ENCODE assay signal across 27 cellular contexts in the genomic region with DNA sequence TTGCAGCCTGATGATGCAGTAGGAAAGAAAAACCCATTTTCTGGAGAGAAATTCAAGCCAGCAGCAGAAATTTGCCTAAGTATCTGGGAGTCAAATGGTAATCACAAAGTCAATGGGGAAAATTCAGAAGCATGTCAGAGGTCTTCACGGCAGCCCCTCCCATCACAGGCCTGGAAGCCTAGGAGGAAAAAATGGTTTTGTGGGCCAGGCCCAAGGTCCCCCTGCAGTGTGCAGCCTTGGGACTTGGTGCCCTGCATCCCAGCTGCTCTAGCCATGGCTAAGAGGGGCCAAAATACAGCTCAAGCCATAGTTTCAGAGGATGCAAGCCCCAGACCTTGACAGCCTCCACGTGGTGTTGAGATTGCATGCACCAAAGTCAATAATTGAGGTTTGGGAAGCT.
"Had no signal": no experiment of that assay in that cellular context is flagged by ENCODE, and none has a peak within 500 bp of the region (broad histone marks: within the 10 kb centered on the region; RNA-seq: fewer than 3 reads in every experiment).

No MANE protein-coding gene starts in this region.

- H3K4me1 ChIP-seq: stomach, suprapubic skin, testis, thyroid gland, tibial artery, tibial nerve, upper lobe of left lung, upper lobe of right lung, uterus, vagina had no signal

- H3K27ac ChIP-seq: stomach, suprapubic skin, testis, thoracic aorta, thyroid gland, tibial artery, tibial nerve, transverse colon, upper lobe of left lung, upper lobe of right lung, uterus, vagina had no signal

- FAIRE-seq: urothelium cell line had no signal

- DNase-seq: stimulated activated CD4-positive, alpha-beta T cell treated with anti-CD3 and anti-CD28 coated beads, Interleukin-2, amount 100 ng/mL, for 48 hours; stimulated activated CD4-positive, alpha-beta T cell treated with anti-CD3 and anti-CD28 coated beads, Interleukin-4, amount 100 ng/mL, for 1 hour; stimulated activated CD4-positive, alpha-beta T cell treated with anti-CD3 and anti-CD28 coated beads, Interleukin-4, amount 100 ng/mL, for 24 hours; stimulated activated CD4-positive, alpha-beta T cell treated with anti-CD3 and anti-CD28 coated beads, Interleukin-4, amount 100 ng/mL, for 4 hours; stimulated activated CD8-positive, alpha-beta memory T cell treated with anti-CD3 and anti-CD28 coated beads, Interleukin-4, amount 100 ng/mL, for 48 hours; stimulated activated naive B cell treated with anti-CD40 and anti-IgM and Interleukin-4, amounts not matched to agents 10 μg/mL and 1 μg/mL and 100 μg/mL, for 72 hours; stimulated activated naive CD4-positive, alpha-beta T cell; stimulated activated naive CD4-positive, alpha-beta T cell treated with Interleukin-2 at 50 U/mL for 16 hours; stimulated activated naive CD8-positive, alpha-beta T cell treated with anti-CD3 and anti-CD28 coated beads, Interleukin-15, amount 100 ng/mL, for 72 hours; stimulated activated naive CD8-positive, alpha-beta T cell treated with anti-CD3 and anti-CD28 coated beads, Interleukin-15, Interleukin-2, amounts not matched to agents 100 U/mL and 50 U/mL, for 24 hours; stomach; substantia nigra; testis; thyroid gland; tibial artery; transverse colon; trophoblast cell; upper lobe of left lung; upper lobe of right lung; uterus had no signal

- H3K4me3 ChIP-seq: stomach, suprapubic skin, testis, thoracic aorta, thyroid gland, tibial artery, tibial nerve, transverse colon, upper lobe of left lung, upper lobe of right lung, uterus, vagina had no signal

- H3K9me3 ChIP-seq: testis, thoracic aorta, thyroid gland, upper lobe of right lung, uterus had no signal

- H3K36me3 ChIP-seq: stomach, suprapubic skin, thoracic aorta, thyroid gland, tibial artery, transverse colon, upper lobe of left lung, upper lobe of right lung, uterus, vagina had no signal

- ATAC-seq: stimulated activated effector memory CD8-positive, alpha-beta T cell treated with anti-CD3 and anti-CD28 coated beads, Interleukin-12 subunit alpha, Interleukin-12 subunit beta, amount 100 ng/mL, for 72 hours; stimulated activated memory B cell treated with anti-CD40 and anti-IgM and Interleukin-4, amounts not matched to agents 10 μg/mL and 1 μg/mL and 100 μg/mL, for 72 hours; stimulated activated naive B cell treated with anti-CD40 and anti-IgM and Interleukin-4, amounts not matched to agents 10 μg/mL and 1 μg/mL and 100 μg/mL, for 72 hours; stimulated activated naive CD8-positive, alpha-beta T cell treated with anti-CD3 and anti-CD28 coated beads, Interleukin-15, amount 100 ng/mL, for 72 hours; stimulated activated naive CD8-positive, alpha-beta T cell treated with anti-CD3 and anti-CD28 coated beads, Interleukin-15, Interleukin-2, amounts not matched to agents 100 U/mL and 50 U/mL, for 24 hours; upper lobe of right lung had no signal
